In genomic region chr10:74289172-74289571, GRCh38 we compare ENCODE assay signal across 25 cellular contexts.
DNase-seq lines count a peak whose midpoint lies in the region; ATAC-seq and TF ChIP-seq lines count a peak whose summit lies in the region.
"Had no signal": no experiment of that assay in that cellular context is flagged by ENCODE, and none has a peak within 500 bp of the region (broad histone marks: within the 10 kb centered on the region; RNA-seq: fewer than 3 reads in every experiment).

No MANE protein-coding gene starts in this region.

- CTCF ChIA-PET in CD4-positive, alpha-beta T cell (lab: Charles Lee): no interaction called here

- H3K27ac ChIP-seq in CD4-positive, alpha-beta T cell (ENCODE audit: low read depth, low read length): no peak overlapping the region
- H3K27ac ChIP-seq in RWPE2 (ENCODE audit: poor library complexity, severe bottlenecking) (peak overlapping the region; percentile 92), left lung (peak overlapping the region in 1 of 2 donors; percentile 77), suprapubic skin (peak overlapping the region; percentile 68)

- peaks cover 9% of the 10 kb centered on the region for H3K36me3 Mint-ChIP-seq in CD4-positive, alpha-beta T cell (ENCODE audit: low read depth)

- POLR2A ChIA-PET in CD4-positive, alpha-beta T cell (lab: Charles Lee): interaction anchor here (0.6 kb wide), 1 partner anchor 14 kb away, joined by 4 read pairs; no protein-coding TSS in a partner anchor

- no peaks in the 10 kb centered on the region for H3K27me3 ChIP-seq in CD4-positive, alpha-beta T cell (ENCODE audit: control insufficient read depth, insufficient read depth, low read length)
- H3K27me3 ChIP-seq in RWPE2 (ENCODE audit: insufficient read depth, poor library complexity, severe bottlenecking) (no peaks in the 10 kb centered on the region), left lung (no peaks in the 10 kb centered on the region), suprapubic skin (no peaks in the 10 kb centered on the region), MG63 (no peaks in the 10 kb centered on the region)
- H3K27me3 ChIP-seq: stomach, upper lobe of left lung had no signal

- H3K4me1 ChIP-seq in RWPE2 (ENCODE audit: insufficient read depth, poor library complexity, severe bottlenecking): peaks cover 49% of the 10 kb centered on the region
- H3K4me1 ChIP-seq in left lung: peaks cover 0 to 5% of the 10 kb centered on the region in 2 donors
- H3K4me1 ChIP-seq in suprapubic skin: peaks cover 18% of the 10 kb centered on the region

- intact Hi-C loops in CD4-positive, alpha-beta T cell (cut with DNase I, micrococcal nuclease): no loop called here
- intact Hi-C loops in left lung (cut with DNase I): no loop called here

- peak overlapping the region; percentile 70 for H3K27ac Mint-ChIP-seq in CD4-positive, alpha-beta T cell

- H3K9me3 Mint-ChIP-seq in CD4-positive, alpha-beta T cell: no peaks in the 10 kb centered on the region

- no peak overlapping the region for H3K4me3 Mint-ChIP-seq in CD4-positive, alpha-beta T cell
- H3K4me3 Mint-ChIP-seq: activated naive CD8-positive, alpha-beta T cell treated with anti-CD3 and anti-CD28 coated beads for 36 hours had no signal

- H3K36me3 ChIP-seq in RWPE2 (ENCODE audit: low read depth): peaks cover 6% of the 10 kb centered on the region
- no peaks in the 10 kb centered on the region for H3K36me3 ChIP-seq in left lung
- no peaks in the 10 kb centered on the region for H3K36me3 ChIP-seq in suprapubic skin
- no peaks in the 10 kb centered on the region for H3K36me3 ChIP-seq in MG63
- H3K36me3 ChIP-seq: stomach, upper lobe of left lung had no signal

- H3K4me1 Mint-ChIP-seq in CD4-positive, alpha-beta T cell (ENCODE audit: low read depth): peaks cover 23% of the 10 kb centered on the region

- H3K9me3 ChIP-seq in CD4-positive, alpha-beta T cell (ENCODE audit: control insufficient read depth, low read length): no peaks in the 10 kb centered on the region
- H3K9me3 ChIP-seq in RWPE2 (ENCODE audit: severe bottlenecking) (peaks cover 5% of the 10 kb centered on the region), left lung (peaks cover 0 to 11% of the 10 kb centered on the region in 2 donors), suprapubic skin (no peaks in the 10 kb centered on the region), MG63 (peaks cover 2% of the 10 kb centered on the region; the same call in 1 of the 2 replicates)
- H3K9me3 ChIP-seq: upper lobe of left lung had no signal

- no peak for ATAC-seq in CD4-positive, alpha-beta T cell (ENCODE audit: poor library complexity)
- ATAC-seq in RWPE2 (ENCODE audit: low read depth) (no peak), left lung (peak; percentile 68), HG02763 (IDR thresholded peaks at IDR 0.05; ENCODE audit: unreplicated experiment) (no peak)
- ATAC-seq: GM12878, left colon had no signal

- 74% methylated on average over 3 of the region's 3 CpGs for WGBS in suprapubic skin

- H3K4me3 ChIP-seq in RWPE2 (ENCODE audit: severe bottlenecking) (no peak overlapping the region), left lung (no peak overlapping the region), suprapubic skin (no peak overlapping the region), MG63 (no peak overlapping the region)
- H3K4me3 ChIP-seq: GM12878, stomach, upper lobe of left lung had no signal

- H3K27me3 Mint-ChIP-seq in CD4-positive, alpha-beta T cell: no peaks in the 10 kb centered on the region
- H3K27me3 Mint-ChIP-seq: activated naive CD8-positive, alpha-beta T cell treated with anti-CD3 and anti-CD28 coated beads for 36 hours had no signal

- TF ChIP-seq POLR2A in suprapubic skin (IDR thresholded peaks at IDR 0.05): no peak

- no peak for TF ChIP-seq EP300 in suprapubic skin (IDR thresholded peaks at IDR 0.05)

- no peak for DNase-seq in CD4-positive, alpha-beta T cell
- DNase-seq in RWPE2 (ENCODE audit: low spot score): no peak
- no peak for DNase-seq in left lung
- no peak for DNase-seq in suprapubic skin (ENCODE audit: low spot score in 2 of 2)
- no peak for DNase-seq in MG63
- DNase-seq in DMS 273 (lab: John Stamatoyannopoulos, UW; ENCODE audit: unreplicated experiment): no peak
- DNase-seq: activated CD4-positive, alpha-beta T cell treated with anti-CD3 and anti-CD28 coated beads for 48 hours; activated CD8-positive, alpha-beta memory T cell treated with anti-CD3 and anti-CD28 coated beads for 24 hours; activated effector memory CD4-positive, alpha-beta T cell treated with anti-CD3 and anti-CD28 coated beads, Interleukin-2, amount 50 U/mL, for 16 hours; activated naive CD8-positive, alpha-beta T cell treated with anti-CD3 and anti-CD28 coated beads for 36 hours; activated T-cell treated with anti-CD3 and anti-CD28 coated beads, Interleukin-2, amount 50 U/mL, for 1 hour; cerebellar nuclear complex; EL; left colon; mesendoderm; NCI-H446; NCI-H82; nucleus accumbens; small intestine; stimulated activated CD8-positive, alpha-beta memory T cell treated with anti-CD3 and anti-CD28 coated beads, Interleukin-4, amount 100 ng/mL, for 48 hours; stomach; T-helper 2 cell; upper lobe of left lung had no signal

- no peak for TF ChIP-seq CTCF in CD4-positive, alpha-beta T cell (IDR thresholded peaks at IDR 0.05)
- TF ChIP-seq CTCF in RWPE2 (IDR thresholded peaks at IDR 0.05; ENCODE audit: poor library complexity, severe bottlenecking) (no peak), left lung (IDR thresholded peaks at IDR 0.05) (no peak), suprapubic skin (IDR thresholded peaks at IDR 0.05) (no peak)
